In the genomic region with DNA sequence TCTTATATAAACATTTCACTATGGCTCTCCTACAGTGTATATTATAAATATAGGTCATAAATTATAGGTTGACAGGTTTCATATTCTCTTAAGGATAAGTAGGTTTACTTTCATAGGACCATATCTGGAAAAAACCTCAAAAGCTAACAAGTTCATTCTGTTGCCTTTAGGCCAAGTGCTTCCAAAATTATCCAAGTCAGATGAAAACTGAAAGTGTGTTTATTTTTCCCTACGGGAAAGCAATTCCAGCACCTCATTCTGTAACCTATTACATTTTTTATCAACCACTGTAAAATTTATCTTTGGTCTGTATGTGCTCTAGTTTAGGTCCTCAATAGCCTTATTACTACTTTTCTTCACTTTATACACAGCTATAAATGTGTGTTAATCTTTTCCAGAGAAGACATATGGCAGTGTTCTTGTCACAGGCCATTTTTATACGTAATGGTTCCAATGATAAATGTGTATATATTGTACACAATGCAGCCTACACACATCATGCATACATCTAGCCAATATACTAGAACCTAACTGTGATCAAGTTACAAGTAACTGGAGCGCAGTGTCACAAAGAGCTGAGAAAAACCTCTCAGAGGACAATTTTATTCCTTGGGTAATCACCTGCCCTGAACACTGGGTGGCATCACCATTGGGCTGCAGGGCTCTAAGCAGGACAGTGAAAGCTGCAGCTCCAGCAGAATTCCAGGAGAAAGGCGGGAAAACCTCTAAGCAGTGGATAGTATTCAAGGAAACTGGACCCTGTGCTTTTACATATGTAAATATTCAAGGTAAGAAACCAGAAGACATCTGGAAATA, we compare ENCODE assay signal across 1 cellular context.
A peak's percentile ranks its signal among the peaks of the same experiment; 100 is the strongest.
TF ChIP-seq lines count a peak whose summit lies in the region.

No MANE protein-coding gene starts in this region.

TF ChIP-seq in HEK293, 187 proteins besides CTCF, POLR2A, EP300 and RAD21 (continued from another document and continues in another):
- TF ChIP-seq, protein P1, sequence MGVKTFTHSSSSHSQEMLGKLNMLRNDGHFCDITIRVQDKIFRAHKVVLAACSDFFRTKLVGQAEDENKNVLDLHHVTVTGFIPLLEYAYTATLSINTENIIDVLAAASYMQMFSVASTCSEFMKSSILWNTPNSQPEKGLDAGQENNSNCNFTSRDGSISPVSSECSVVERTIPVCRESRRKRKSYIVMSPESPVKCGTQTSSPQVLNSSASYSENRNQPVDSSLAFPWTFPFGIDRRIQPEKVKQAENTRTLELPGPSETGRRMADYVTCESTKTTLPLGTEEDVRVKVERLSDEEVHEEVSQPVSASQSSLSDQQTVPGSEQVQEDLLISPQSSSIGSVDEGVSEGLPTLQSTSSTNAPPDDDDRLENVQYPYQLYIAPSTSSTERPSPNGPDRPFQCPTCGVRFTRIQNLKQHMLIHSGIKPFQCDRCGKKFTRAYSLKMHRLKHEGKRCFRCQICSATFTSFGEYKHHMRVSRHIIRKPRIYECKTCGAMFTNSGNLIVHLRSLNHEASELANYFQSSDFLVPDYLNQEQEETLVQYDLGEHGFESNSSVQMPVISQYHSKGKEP (tag by site-specific recombination; IDR thresholded peaks at IDR 0.05) = peak; percentile 76
- TF ChIP-seq, protein P2, sequence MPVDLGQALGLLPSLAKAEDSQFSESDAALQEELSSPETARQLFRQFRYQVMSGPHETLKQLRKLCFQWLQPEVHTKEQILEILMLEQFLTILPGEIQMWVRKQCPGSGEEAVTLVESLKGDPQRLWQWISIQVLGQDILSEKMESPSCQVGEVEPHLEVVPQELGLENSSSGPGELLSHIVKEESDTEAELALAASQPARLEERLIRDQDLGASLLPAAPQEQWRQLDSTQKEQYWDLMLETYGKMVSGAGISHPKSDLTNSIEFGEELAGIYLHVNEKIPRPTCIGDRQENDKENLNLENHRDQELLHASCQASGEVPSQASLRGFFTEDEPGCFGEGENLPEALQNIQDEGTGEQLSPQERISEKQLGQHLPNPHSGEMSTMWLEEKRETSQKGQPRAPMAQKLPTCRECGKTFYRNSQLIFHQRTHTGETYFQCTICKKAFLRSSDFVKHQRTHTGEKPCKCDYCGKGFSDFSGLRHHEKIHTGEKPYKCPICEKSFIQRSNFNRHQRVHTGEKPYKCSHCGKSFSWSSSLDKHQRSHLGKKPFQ (tag by site-specific recombination; IDR thresholded peaks at IDR 0.05) = peak; percentile 63; the same call in 1 of the 2 replicates
- TF ChIP-seq ZNF654 (tag by site-specific recombination; IDR thresholded peaks at IDR 0.05; ENCODE audit: low read depth) = peak; percentile 26; the same call in 1 of the 2 replicates
- TF ChIP-seq, protein P3, sequence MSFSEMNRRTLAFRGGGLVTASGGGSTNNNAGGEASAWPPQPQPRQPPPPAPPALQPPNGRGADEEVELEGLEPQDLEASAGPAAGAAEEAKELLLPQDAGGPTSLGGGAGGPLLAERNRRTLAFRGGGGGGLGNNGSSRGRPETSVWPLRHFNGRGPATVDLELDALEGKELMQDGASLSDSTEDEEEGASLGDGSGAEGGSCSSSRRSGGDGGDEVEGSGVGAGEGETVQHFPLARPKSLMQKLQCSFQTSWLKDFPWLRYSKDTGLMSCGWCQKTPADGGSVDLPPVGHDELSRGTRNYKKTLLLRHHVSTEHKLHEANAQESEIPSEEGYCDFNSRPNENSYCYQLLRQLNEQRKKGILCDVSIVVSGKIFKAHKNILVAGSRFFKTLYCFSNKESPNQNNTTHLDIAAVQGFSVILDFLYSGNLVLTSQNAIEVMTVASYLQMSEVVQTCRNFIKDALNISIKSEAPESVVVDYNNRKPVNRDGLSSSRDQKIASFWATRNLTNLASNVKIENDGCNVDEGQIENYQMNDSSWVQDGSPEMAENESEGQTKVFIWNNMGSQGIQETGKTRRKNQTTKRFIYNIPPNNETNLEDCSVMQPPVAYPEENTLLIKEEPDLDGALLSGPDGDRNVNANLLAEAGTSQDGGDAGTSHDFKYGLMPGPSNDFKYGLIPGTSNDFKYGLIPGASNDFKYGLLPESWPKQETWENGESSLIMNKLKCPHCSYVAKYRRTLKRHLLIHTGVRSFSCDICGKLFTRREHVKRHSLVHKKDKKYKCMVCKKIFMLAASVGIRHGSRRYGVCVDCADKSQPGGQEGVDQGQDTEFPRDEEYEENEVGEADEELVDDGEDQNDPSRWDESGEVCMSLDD (tag by site-specific recombination; IDR thresholded peaks at IDR 0.05) = no peak
- no peak for TF ChIP-seq ZNF24 (tag by site-specific recombination; IDR thresholded peaks at IDR 0.05)
- no peak for TF ChIP-seq ZNF366 (tag by site-specific recombination; conservative IDR thresholded peaks at IDR 0.05)
- TF ChIP-seq IKZF3 (tag by site-specific recombination; IDR thresholded peaks at IDR 0.05) = peak; percentile 81
- TF ChIP-seq, protein P4, sequence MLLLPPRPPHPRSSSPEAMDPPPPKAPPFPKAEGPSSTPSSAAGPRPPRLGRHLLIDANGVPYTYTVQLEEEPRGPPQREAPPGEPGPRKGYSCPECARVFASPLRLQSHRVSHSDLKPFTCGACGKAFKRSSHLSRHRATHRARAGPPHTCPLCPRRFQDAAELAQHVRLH (tag by site-specific recombination; IDR thresholded peaks at IDR 0.05) = peak; percentile 87; the same call in 1 of the 2 replicates
- no peak for TF ChIP-seq ZNF558 (tag by site-specific recombination; IDR thresholded peaks at IDR 0.05)
- peak; percentile 46; the same call in 1 of the 2 replicates for TF ChIP-seq TCF7L2 (IDR thresholded peaks at IDR 0.05; ENCODE audit: borderline replicate concordance, low read depth, low read length)
- TF ChIP-seq WT1 (tag by site-specific recombination; IDR thresholded peaks at IDR 0.05) = peak; percentile 66
- peak; percentile 60; the same call in 1 of the 2 replicates for TF ChIP-seq SCRT1 (tag by site-specific recombination; IDR thresholded peaks at IDR 0.05; ENCODE audit: borderline replicate concordance)
- TF ChIP-seq, protein P5, sequence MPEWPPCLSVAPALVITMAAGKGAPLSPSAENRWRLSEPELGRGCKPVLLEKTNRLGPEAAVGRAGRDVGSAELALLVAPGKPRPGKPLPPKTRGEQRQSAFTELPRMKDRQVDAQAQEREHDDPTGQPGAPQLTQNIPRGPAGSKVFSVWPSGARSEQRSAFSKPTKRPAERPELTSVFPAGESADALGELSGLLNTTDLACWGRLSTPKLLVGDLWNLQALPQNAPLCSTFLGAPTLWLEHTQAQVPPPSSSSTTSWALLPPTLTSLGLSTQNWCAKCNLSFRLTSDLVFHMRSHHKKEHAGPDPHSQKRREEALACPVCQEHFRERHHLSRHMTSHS (tag by site-specific recombination; IDR thresholded peaks at IDR 0.05) = no peak
- TF ChIP-seq MYNN (tag by site-specific recombination; IDR thresholded peaks at IDR 0.05; ENCODE audit: borderline replicate concordance) = no peak
- TF ChIP-seq, protein P6, sequence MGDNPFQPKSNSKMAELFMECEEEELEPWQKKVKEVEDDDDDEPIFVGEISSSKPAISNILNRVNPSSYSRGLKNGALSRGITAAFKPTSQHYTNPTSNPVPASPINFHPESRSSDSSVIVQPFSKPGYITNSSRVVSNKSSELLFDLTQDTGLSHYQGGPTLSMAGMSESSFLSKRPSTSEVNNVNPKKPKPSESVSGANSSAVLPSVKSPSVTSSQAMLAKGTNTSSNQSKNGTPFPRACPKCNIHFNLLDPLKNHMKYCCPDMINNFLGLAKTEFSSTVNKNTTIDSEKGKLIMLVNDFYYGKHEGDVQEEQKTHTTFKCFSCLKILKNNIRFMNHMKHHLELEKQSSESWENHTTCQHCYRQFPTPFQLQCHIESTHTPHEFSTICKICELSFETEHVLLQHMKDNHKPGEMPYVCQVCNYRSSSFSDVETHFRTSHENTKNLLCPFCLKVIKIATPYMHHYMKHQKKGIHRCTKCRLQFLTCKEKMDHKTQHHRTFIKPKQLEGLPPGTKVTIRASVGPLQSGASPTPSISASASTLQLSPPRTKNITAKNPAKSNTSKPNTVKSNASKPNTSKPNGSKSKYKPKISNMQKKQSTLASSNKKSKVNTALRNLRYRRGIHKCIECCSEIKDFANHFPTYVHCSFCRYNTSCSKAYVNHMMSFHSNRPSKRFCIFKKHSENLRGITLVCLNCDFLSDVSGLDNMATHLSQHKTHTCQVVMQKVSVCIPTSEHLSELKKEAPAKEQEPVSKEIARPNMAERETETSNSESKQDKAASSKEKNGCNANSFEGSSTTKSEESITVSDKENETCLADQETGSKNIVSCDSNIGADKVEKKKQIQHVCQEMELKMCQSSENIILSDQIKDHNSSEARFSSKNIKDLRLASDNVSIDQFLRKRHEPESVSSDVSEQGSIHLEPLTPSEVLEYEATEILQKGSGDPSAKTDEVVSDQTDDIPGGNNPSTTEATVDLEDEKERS (tag by site-specific recombination; IDR thresholded peaks at IDR 0.05) = no peak
- 0 out of 2 replicates have a peak, but pooled peaks have one; percentile 41 for TF ChIP-seq ZNF2 (tag by site-specific recombination; IDR thresholded peaks at IDR 0.05)
- TF ChIP-seq KLF10 (tag by site-specific recombination; IDR thresholded peaks at IDR 0.05) = 0 out of 2 replicates have a peak, but pooled peaks have one; percentile 18
- TF ChIP-seq ZSCAN16 (tag by site-specific recombination; IDR thresholded peaks at IDR 0.05) = no peak
- TF ChIP-seq, protein P7, sequence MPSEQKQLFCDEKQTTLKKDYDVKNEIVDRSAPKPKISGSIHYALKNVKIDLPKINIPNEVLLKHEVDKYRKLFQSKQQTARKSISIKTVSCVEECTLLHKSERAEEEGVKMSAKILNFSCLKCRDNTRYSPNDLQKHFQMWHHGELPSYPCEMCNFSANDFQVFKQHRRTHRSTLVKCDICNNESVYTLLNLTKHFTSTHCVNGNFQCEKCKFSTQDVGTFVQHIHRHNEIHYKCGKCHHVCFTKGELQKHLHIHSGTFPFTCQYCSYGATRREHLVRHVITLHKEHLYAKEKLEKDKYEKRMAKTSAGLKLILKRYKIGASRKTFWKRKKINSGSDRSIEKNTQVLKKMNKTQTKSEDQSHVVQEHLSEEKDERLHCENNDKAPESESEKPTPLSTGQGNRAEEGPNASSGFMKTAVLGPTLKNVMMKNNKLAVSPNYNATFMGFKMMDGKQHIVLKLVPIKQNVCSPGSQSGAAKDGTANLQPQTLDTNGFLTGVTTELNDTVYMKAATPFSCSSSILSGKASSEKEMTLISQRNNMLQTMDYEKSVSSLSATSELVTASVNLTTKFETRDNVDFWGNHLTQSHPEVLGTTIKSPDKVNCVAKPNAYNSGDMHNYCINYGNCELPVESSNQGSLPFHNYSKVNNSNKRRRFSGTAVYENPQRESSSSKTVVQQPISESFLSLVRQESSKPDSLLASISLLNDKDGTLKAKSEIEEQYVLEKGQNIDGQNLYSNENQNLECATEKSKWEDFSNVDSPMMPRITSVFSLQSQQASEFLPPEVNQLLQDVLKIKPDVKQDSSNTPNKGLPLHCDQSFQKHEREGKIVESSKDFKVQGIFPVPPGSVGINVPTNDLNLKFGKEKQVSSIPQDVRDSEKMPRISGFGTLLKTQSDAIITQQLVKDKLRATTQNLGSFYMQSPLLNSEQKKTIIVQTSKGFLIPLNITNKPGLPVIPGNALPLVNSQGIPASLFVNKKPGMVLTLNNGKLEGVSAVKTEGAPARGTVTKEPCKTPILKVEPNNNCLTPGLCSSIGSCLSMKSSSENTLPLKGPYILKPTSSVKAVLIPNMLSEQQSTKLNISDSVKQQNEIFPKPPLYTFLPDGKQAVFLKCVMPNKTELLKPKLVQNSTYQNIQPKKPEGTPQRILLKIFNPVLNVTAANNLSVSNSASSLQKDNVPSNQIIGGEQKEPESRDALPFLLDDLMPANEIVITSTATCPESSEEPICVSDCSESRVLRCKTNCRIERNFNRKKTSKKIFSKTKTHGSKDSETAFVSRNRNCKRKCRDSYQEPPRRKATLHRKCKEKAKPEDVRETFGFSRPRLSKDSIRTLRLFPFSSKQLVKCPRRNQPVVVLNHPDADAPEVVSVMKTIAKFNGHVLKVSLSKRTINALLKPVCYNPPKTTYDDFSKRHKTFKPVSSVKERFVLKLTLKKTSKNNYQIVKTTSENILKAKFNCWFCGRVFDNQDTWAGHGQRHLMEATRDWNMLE (tag by site-specific recombination; conservative IDR thresholded peaks at IDR 0.05; ENCODE audit: low read depth) = 0 out of 2 replicates have a peak, but pooled peaks have one; percentile 15
- TF ChIP-seq ZBTB20 (tag by site-specific recombination; IDR thresholded peaks at IDR 0.05) = no peak
- TF ChIP-seq ZNF10 (tag by site-specific recombination; IDR thresholded peaks at IDR 0.05) = 0 out of 2 replicates have a peak, but pooled peaks have one; percentile 38
- peak; percentile 48; the same call in 1 of the 2 replicates for TF ChIP-seq ZXDB (tag by site-specific recombination; IDR thresholded peaks at IDR 0.05)
- TF ChIP-seq ZNF394 (tag by site-specific recombination; IDR thresholded peaks at IDR 0.05; ENCODE audit: borderline replicate concordance) = no peak
- TF ChIP-seq, protein P8, sequence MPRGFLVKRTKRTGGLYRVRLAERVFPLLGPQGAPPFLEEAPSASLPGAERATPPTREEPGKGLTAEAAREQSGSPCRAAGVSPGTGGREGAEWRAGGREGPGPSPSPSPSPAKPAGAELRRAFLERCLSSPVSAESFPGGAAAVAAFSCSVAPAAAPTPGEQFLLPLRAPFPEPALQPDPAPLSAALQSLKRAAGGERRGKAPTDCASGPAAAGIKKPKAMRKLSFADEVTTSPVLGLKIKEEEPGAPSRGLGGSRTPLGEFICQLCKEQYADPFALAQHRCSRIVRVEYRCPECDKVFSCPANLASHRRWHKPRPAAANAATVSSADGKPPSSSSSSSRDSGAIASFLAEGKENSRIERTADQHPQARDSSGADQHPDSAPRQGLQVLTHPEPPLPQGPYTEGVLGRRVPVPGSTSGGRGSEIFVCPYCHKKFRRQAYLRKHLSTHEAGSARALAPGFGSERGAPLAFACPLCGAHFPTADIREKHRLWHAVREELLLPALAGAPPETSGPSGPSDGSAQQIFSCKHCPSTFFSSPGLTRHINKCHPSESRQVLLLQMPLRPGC (tag by site-specific recombination; IDR thresholded peaks at IDR 0.05) = no peak
- no peak for TF ChIP-seq ZNF555 (tag by site-specific recombination; conservative IDR thresholded peaks at IDR 0.05)
- peak; percentile 56; the same call in 1 of the 2 replicates for TF ChIP-seq ZNF629 (tag by site-specific recombination; IDR thresholded peaks at IDR 0.05)
- TF ChIP-seq HOXD13 (CRISPR knock-in tag; IDR thresholded peaks at IDR 0.05; ENCODE audit: borderline replicate concordance) = no peak
- TF ChIP-seq, protein P9, sequence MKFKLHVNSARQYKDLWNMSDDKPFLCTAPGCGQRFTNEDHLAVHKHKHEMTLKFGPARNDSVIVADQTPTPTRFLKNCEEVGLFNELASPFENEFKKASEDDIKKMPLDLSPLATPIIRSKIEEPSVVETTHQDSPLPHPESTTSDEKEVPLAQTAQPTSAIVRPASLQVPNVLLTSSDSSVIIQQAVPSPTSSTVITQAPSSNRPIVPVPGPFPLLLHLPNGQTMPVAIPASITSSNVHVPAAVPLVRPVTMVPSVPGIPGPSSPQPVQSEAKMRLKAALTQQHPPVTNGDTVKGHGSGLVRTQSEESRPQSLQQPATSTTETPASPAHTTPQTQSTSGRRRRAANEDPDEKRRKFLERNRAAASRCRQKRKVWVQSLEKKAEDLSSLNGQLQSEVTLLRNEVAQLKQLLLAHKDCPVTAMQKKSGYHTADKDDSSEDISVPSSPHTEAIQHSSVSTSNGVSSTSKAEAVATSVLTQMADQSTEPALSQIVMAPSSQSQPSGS (tag by site-specific recombination; IDR thresholded peaks at IDR 0.05; ENCODE audit: low read depth) = peak; percentile 34
- 0 out of 2 replicates have a peak, but pooled peaks have one; percentile 8 for TF ChIP-seq GLIS1 (tag by site-specific recombination; IDR thresholded peaks at IDR 0.05)
